In genomic region chr20:2104236-2104635, GRCh38 we compare ENCODE assay signal across 8 cellular contexts. TPM values are rescaled to one million over a fixed set of nuclear protein-coding genes. Genes with fewer than 3 reads are reported as not detected.
DNase-seq lines count a peak whose midpoint lies in the region; ATAC-seq and TF ChIP-seq lines count a peak whose summit lies in the region.

No MANE protein-coding gene starts in this region.

- H2AFZ ChIP-seq in ACC112 (ENCODE audit: low read length, unreplicated experiment) = no peak overlapping the region
- no peak overlapping the region for H2AFZ ChIP-seq in mammary epithelial cell (ENCODE audit: low read depth, low read length)

- H3K36me3 ChIP-seq in ACC112 (ENCODE audit: insufficient read depth, low read length) (peaks cover 5% of the 10 kb centered on the region; the same call in 1 of the 2 replicates), HUES64 (ENCODE audit: insufficient read depth, low read length) (peaks cover 37% of the 10 kb centered on the region), mammary epithelial cell (ENCODE audit: insufficient read depth, low read length) (peaks cover 7% of the 10 kb centered on the region), mucosa of stomach (ENCODE audit: control insufficient read depth, insufficient read depth, low read length) (no peaks in the 10 kb centered on the region)

- CTCF ChIA-PET in mammary epithelial cell (lab: Charles Lee; ENCODE audit: low non-redundant PET) = no interaction called here

- peak overlapping the region; percentile 94 for H3K4me2 ChIP-seq in mammary epithelial cell (ENCODE audit: insufficient read depth, low read depth, low read length)

- H3K27ac ChIP-seq in ACC112 (ENCODE audit: low read depth, low read length) (no peak overlapping the region), HUES64 (ENCODE audit: low read depth, low read length) (no peak overlapping the region), mammary epithelial cell (ENCODE audit: insufficient read depth, low read depth, low read length) (peak overlapping the region; percentile 99)

- no peaks in the 10 kb centered on the region for H3K27me3 ChIP-seq in ACC112 (ENCODE audit: insufficient read depth, low read length)
- no peaks in the 10 kb centered on the region for H3K27me3 ChIP-seq in HUES64 (ENCODE audit: insufficient read depth, low read length)
- no peaks in the 10 kb centered on the region for H3K27me3 ChIP-seq in mammary epithelial cell (ENCODE audit: insufficient read depth, low read length)
- H3K27me3 ChIP-seq in mucosa of stomach (ENCODE audit: control insufficient read depth, insufficient read depth, low read length) = no peaks in the 10 kb centered on the region

- H3K4me1 ChIP-seq in ACC112 (ENCODE audit: control insufficient read depth, insufficient read depth, low read length, unreplicated experiment) (peaks cover 22% of the 10 kb centered on the region), HUES64 (ENCODE audit: insufficient read depth, low read length) (peaks cover 26% of the 10 kb centered on the region), mammary epithelial cell (ENCODE audit: insufficient read depth, low read length) (peaks cover 31% of the 10 kb centered on the region), mucosa of stomach (ENCODE audit: control insufficient read depth, insufficient read depth, low read length) (peaks cover 34% of the 10 kb centered on the region)

- H3K4me3 ChIP-seq in ACC112 (ENCODE audit: low read depth, low read length) = peak overlapping the region; percentile 95
- peak overlapping the region; percentile 88 for H3K4me3 ChIP-seq in HUES64 (ENCODE audit: low read length)
- H3K4me3 ChIP-seq in mammary epithelial cell (replicated peaks in 1 of 3; ENCODE audit: insufficient read depth in 1 of 3, low read depth in 2 of 3, low read length in 3 of 3) = peak overlapping the region; percentile 77 to 91 (median 89)
- H3K4me3 ChIP-seq in mucosa of stomach (ENCODE audit: low read length) = peak overlapping the region; percentile 75

- DNase-seq in mammary epithelial cell (no peak), RPMI8226 (no peak), cerebellum (ENCODE audit: low spot score) (no peak), epidermal melanocyte (ENCODE audit: insufficient read length, low spot score) (no peak), sciatic nerve (ENCODE audit: low spot score) (no peak)

- no peak for ATAC-seq in sciatic nerve

- no peaks in the 10 kb centered on the region for H4K20me1 ChIP-seq in mammary epithelial cell (ENCODE audit: insufficient read depth, low read length)

- intact Hi-C loops in mammary epithelial cell (cut with micrococcal nuclease) = loop anchor here (5.0 kb wide), 1 partner anchor 348 kb away; no protein-coding TSS in a partner anchor
- intact Hi-C loops in sciatic nerve (cut with DNase I) = no loop called here

- no TSS peak for BruUV-seq in mammary epithelial cell (replicated peaks; lab: Mats Ljungman, UMichigan)

- WGBS in HUES64 = 84% methylated on average over 8 of the region's 8 CpGs
- 42% methylated on average over 8 of the region's 8 CpGs for WGBS in mammary epithelial cell (ENCODE audit: low coverage, missing lambda C conversion rate)

- no peak for TF ChIP-seq CTCF in mammary epithelial cell (conservative IDR thresholded peaks at IDR 0.05 in 1 of 2, IDR thresholded peaks at IDR 0.05 in 1 of 2; ENCODE audit: extremely low read depth in 1 of 2, insufficient read depth in 1 of 2, low read depth in 1 of 2, low read length in 2 of 2)

- dilution Hi-C loops in mammary epithelial cell (cut with HindIII; ENCODE audit: low sequenced_read_pairs) = no loop called here

- H3K79me2 ChIP-seq in ACC112 (ENCODE audit: control insufficient read depth, insufficient read depth, low read length, unreplicated experiment) (peaks cover 60% of the 10 kb centered on the region), mammary epithelial cell (ENCODE audit: insufficient read depth, low read length) (peaks cover 65% of the 10 kb centered on the region)

- H3K9ac ChIP-seq in HUES64 (ENCODE audit: low read depth, low read length) (no peak overlapping the region), mammary epithelial cell (ENCODE audit: insufficient read depth, low read length) (peak overlapping the region; percentile 99), mucosa of stomach (ENCODE audit: low read length) (peak overlapping the region; percentile 95)

- in situ Hi-C loops in mammary epithelial cell (cut with MboI; ENCODE audit: low sequenced_read_pairs in 2 of 2) = no loop called here

- H3K9me3 ChIP-seq in HUES64 (ENCODE audit: insufficient read depth, low read depth, low read length) (no peaks in the 10 kb centered on the region), mammary epithelial cell (replicated peaks; ENCODE audit: insufficient read depth, low read length) (no peaks in the 10 kb centered on the region), mucosa of stomach (ENCODE audit: control insufficient read depth, low read length) (no peaks in the 10 kb centered on the region)

RNA-seq across cellular contexts. Expression of gene STK35, which starts 2.6 kb away (rescaled TPM):
- 19.5 TPM for polyA plus RNA-seq in HUES64 (2013, experiment 1 of 2)
- 17.9 TPM for polyA plus RNA-seq in HUES64 (2013, experiment 2 of 2)
- total RNA-seq in mammary epithelial cell (10 to 100 TPM; 21.1 to 30.0 TPM), cerebellum (15.7 TPM), sciatic nerve (10.2 TPM)
- polyA plus RNA-seq in mammary epithelial cell = 16.0 TPM
- polyA minus RNA-seq in mammary epithelial cell = 26.9 TPM
